ENCODE assay signal across 1 cellular context in genomic region chr18:56593906-56594305, GRCh38.
TF ChIP-seq lines count a peak whose summit lies in the region.

No MANE protein-coding gene starts in this region.

TF ChIP-seq in HepG2, 621 proteins besides CTCF, POLR2A, EP300 and RAD21:
- no peak for TF ChIP-seq MZF1 (CRISPR knock-in tag; IDR thresholded peaks at IDR 0.05; ENCODE audit: borderline replicate concordance)
- TF ChIP-seq RXRB (CRISPR knock-in tag; IDR thresholded peaks at IDR 0.05; ENCODE audit: borderline replicate concordance), result no peak
- TF ChIP-seq IRF9 (CRISPR knock-in tag; IDR thresholded peaks at IDR 0.05; ENCODE audit: borderline replicate concordance), result no peak
- no peak for TF ChIP-seq ZNF234 (CRISPR knock-in tag; conservative IDR thresholded peaks at IDR 0.05)
- TF ChIP-seq ZNF770 (CRISPR knock-in tag; IDR thresholded peaks at IDR 0.05), result no peak
- no peak for TF ChIP-seq ZNF143 (CRISPR knock-in tag; IDR thresholded peaks at IDR 0.05)
- no peak for TF ChIP-seq MYNN (CRISPR knock-in tag; IDR thresholded peaks at IDR 0.05; ENCODE audit: low read depth)
- TF ChIP-seq ZBTB40 (IDR thresholded peaks at IDR 0.05), result no peak
- no peak for TF ChIP-seq ZBTB40 (CRISPR knock-in tag; IDR thresholded peaks at IDR 0.05)
- no peak for TF ChIP-seq CBFB (CRISPR knock-in tag; IDR thresholded peaks at IDR 0.05)
- no peak for TF ChIP-seq AGO2 (optimal IDR thresholded peaks at IDR 0.05; ENCODE audit: low read depth, low read length)
- TF ChIP-seq GABPA (IDR thresholded peaks at IDR 0.05; ENCODE audit: low read depth, low read length), result no peak
- no peak for TF ChIP-seq GABPA (CRISPR knock-in tag; IDR thresholded peaks at IDR 0.05; ENCODE audit: low read depth)
- no peak for TF ChIP-seq ZNF773 (CRISPR knock-in tag; IDR thresholded peaks at IDR 0.05; ENCODE audit: borderline replicate concordance)
- no peak for TF ChIP-seq NRL (CRISPR knock-in tag; IDR thresholded peaks at IDR 0.05; ENCODE audit: borderline replicate concordance)
- TF ChIP-seq CC2D1A (CRISPR knock-in tag; IDR thresholded peaks at IDR 0.05), result no peak
- no peak for TF ChIP-seq JUNB (CRISPR knock-in tag; IDR thresholded peaks at IDR 0.05; ENCODE audit: borderline replicate concordance)
- no peak for TF ChIP-seq ZNF276 (CRISPR knock-in tag; IDR thresholded peaks at IDR 0.05; ENCODE audit: low read depth)
- no peak for TF ChIP-seq ZNF589 (CRISPR knock-in tag; conservative IDR thresholded peaks at IDR 0.05)
- no peak for TF ChIP-seq HNF1A (IDR thresholded peaks at IDR 0.05; ENCODE audit: low read depth)
- TF ChIP-seq HNF1A (CRISPR knock-in tag; IDR thresholded peaks at IDR 0.05; ENCODE audit: borderline replicate concordance), result no peak
- no peak for TF ChIP-seq SNRNP70 (IDR thresholded peaks at IDR 0.05; ENCODE audit: low read depth, low read length)
